In the genomic region with DNA sequence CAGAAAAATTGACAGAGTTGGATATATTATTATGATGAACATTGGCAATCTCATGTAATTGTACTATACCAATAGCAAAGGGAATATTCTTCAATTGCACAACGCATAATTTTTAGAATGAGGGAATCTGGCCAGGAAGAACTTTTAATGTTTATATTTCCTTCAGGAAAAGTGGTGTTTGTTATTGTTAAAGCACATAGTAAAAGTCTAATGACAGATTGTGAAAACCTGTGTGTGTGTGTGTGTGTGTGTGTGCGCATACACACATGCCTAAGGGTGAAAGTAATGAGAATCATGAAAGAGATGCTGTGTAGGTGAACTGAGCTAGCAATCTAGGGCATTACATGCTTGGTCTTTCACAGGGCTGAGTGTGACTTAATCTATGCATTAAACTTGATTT, we compare ENCODE assay signal across 21 cellular contexts.
DNase-seq lines count a peak whose midpoint lies in the region; ATAC-seq and TF ChIP-seq lines count a peak whose summit lies in the region.
"Had no signal": no experiment of that assay in that cellular context is flagged by ENCODE, and none has a peak within 500 bp of the region (broad histone marks: within the 10 kb centered on the region; RNA-seq: fewer than 3 reads in every experiment).

No MANE protein-coding gene starts in this region.

- intact Hi-C loops in IMR-90 (cut with micrococcal nuclease): no loop called here
- intact Hi-C loops in activated T-helper 1 cell treated with anti-CD3 and anti-CD28 coated beads, Interleukin-12 subunit alpha, Interleukin-12 subunit beta, Interleukin-2, Interleukin-4 antibody, amounts not matched to agents 30 ng/mL and 10 ng/mL and 1 ng/mL, durations not matched to agents 14 hours and 24 hours and 36 hours (cut with micrococcal nuclease): no loop called here

- no peak overlapping the region for H2BK12ac ChIP-seq in H9 (ENCODE audit: insufficient read length, low read depth, low read length)

- H2BK20ac ChIP-seq in IMR-90 (ENCODE audit: low read depth, low read length) (no peak overlapping the region), H9 (ENCODE audit: low read depth, low read length, poor library complexity, severe bottlenecking) (no peak overlapping the region)

- no peak overlapping the region for H3K14ac ChIP-seq in IMR-90 (replicated peaks; ENCODE audit: low read depth, low read length)
- H3K14ac ChIP-seq in H9 (ENCODE audit: insufficient read depth, low read length): no peak overlapping the region

- POLR2A ChIA-PET in IMR-90 (lab: Charles Lee; ENCODE audit: unreplicated experiment): no interaction called here

- no peak overlapping the region for H4K8ac ChIP-seq in IMR-90 (ENCODE audit: low read depth in 2 of 2, low read length in 2 of 2)
- H4K8ac ChIP-seq in H9 (replicated peaks; ENCODE audit: insufficient read length, low read depth, low read length): no peak overlapping the region

- no peak overlapping the region for H2BK15ac ChIP-seq in IMR-90 (ENCODE audit: low read depth, low read length)
- H2BK15ac ChIP-seq in H9 (ENCODE audit: low read depth, low read length): no peak overlapping the region

- TF ChIP-seq CTCF in AG09319 (IDR thresholded peaks at IDR 0.05; ENCODE audit: low read depth, low read length): no peak
- TF ChIP-seq CTCF in IMR-90 (conservative IDR thresholded peaks at IDR 0.05; ENCODE audit: low read depth, low read length): no peak
- TF ChIP-seq CTCF in foreskin fibroblast (IDR thresholded peaks at IDR 0.05; ENCODE audit: low read depth, low read length): no peak
- no peak for TF ChIP-seq CTCF in H9 (conservative IDR thresholded peaks at IDR 0.05)

- WGBS in IMR-90 (ENCODE audit: extremely low coverage in 2 of 2, insufficient read length in 1 of 2), 2 experiments: no CpG with 5 or more reads among the region's 2 CpGs
- whole genome bisulfite sequencing in H9 (ENCODE audit: extremely low coverage, insufficient read length, low lambda C conversion rate): no CpG with 5 or more reads among the region's 2 CpGs

- H3K79me2 ChIP-seq in H9 (ENCODE audit: insufficient read depth, low read length): no peaks in the 10 kb centered on the region

- H4K20me1 ChIP-seq in IMR-90 (ENCODE audit: insufficient read depth, low read length) (no peaks in the 10 kb centered on the region), H9 (ENCODE audit: control insufficient read depth, insufficient read depth, insufficient read length) (no peaks in the 10 kb centered on the region)

- no peak overlapping the region for H2AK9ac ChIP-seq in IMR-90 (replicated peaks; ENCODE audit: low read depth, low read length, poor library complexity)

- H3K4me3 Mint-ChIP-seq in H9: no peak overlapping the region
- no peak overlapping the region for H3K4me3 Mint-ChIP-seq in activated T-helper 1 cell treated with anti-CD3 and anti-CD28 coated beads, Interleukin-12 subunit alpha, Interleukin-12 subunit beta, Interleukin-2, Interleukin-4 antibody, amounts not matched to agents 30 ng/mL and 10 ng/mL and 1 ng/mL, durations not matched to agents 14 hours and 24 hours and 36 hours
- H3K4me3 Mint-ChIP-seq: CD4-positive, alpha-beta memory T cell had no signal

- peaks cover 19 to 21% of the 10 kb centered on the region in 2 experiments for H3K9me3 Mint-ChIP-seq in H9
- peaks cover 15% of the 10 kb centered on the region for H3K9me3 Mint-ChIP-seq in activated T-helper 1 cell treated with anti-CD3 and anti-CD28 coated beads, Interleukin-12 subunit alpha, Interleukin-12 subunit beta, Interleukin-2, Interleukin-4 antibody, amounts not matched to agents 30 ng/mL and 10 ng/mL and 1 ng/mL, durations not matched to agents 14 hours and 24 hours and 36 hours

- peak; percentile 0 for DNase-seq in AG09319 (ENCODE audit: extremely low read depth, low read depth)
- peak; percentile 6 for DNase-seq in IMR-90
- peak; percentile 69 for DNase-seq in fibroblast of gingiva (ENCODE audit: low read depth)
- DNase-seq in foreskin fibroblast: peak; percentile 1 to 11
- no peak for DNase-seq in H9
- DNase-seq in activated T-helper 1 cell treated with anti-CD3 and anti-CD28 coated beads, Interleukin-12 subunit alpha, Interleukin-12 subunit beta, Interleukin-2, Interleukin-4 antibody, amounts not matched to agents 30 ng/mL and 10 ng/mL and 1 ng/mL, durations not matched to agents 14 hours and 24 hours and 36 hours (ENCODE audit: low spot score): no peak
- no peak for DNase-seq in amygdala (lab: John Stamatoyannopoulos, UW)
- DNase-seq: AML-193; BE2C; C1 segment of cervical spinal cord; Calu3; CD4-positive, alpha-beta memory T cell; COR-L47; DMS53; DMS79 treated with DMSO at 0.1 percent for 48 hours; GM23248; H7 had no signal

- no peak overlapping the region for H2BK120ac ChIP-seq in IMR-90 (ENCODE audit: low read depth, low read length)
- H2BK120ac ChIP-seq in H9 (ENCODE audit: low read depth, low read length, poor library complexity, severe bottlenecking): no peak overlapping the region

- no peak overlapping the region for H3K27ac ChIP-seq in IMR-90 (ENCODE audit: insufficient read depth, low read length)
- no peak overlapping the region for H3K27ac ChIP-seq in H9 (ENCODE audit: insufficient read length, low read depth, low read length)
- H3K27ac ChIP-seq: 22Rv1, GM23248 had no signal

- no peak for TF ChIP-seq POLR2A in IMR-90 (IDR thresholded peaks at IDR 0.05; ENCODE audit: low read depth, low read length)

- H3K27me3 Mint-ChIP-seq in H9 (ENCODE audit: low read depth): peaks cover 11% of the 10 kb centered on the region
- no peaks in the 10 kb centered on the region for H3K27me3 Mint-ChIP-seq in activated T-helper 1 cell treated with anti-CD3 and anti-CD28 coated beads, Interleukin-12 subunit alpha, Interleukin-12 subunit beta, Interleukin-2, Interleukin-4 antibody, amounts not matched to agents 30 ng/mL and 10 ng/mL and 1 ng/mL, durations not matched to agents 14 hours and 24 hours and 36 hours (ENCODE audit: insufficient read depth)
- H3K27me3 Mint-ChIP-seq: CD4-positive, alpha-beta memory T cell had no signal

- no peak overlapping the region for H3K27ac Mint-ChIP-seq in H9
- no peak overlapping the region for H3K27ac Mint-ChIP-seq in activated T-helper 1 cell treated with anti-CD3 and anti-CD28 coated beads, Interleukin-12 subunit alpha, Interleukin-12 subunit beta, Interleukin-2, Interleukin-4 antibody, amounts not matched to agents 30 ng/mL and 10 ng/mL and 1 ng/mL, durations not matched to agents 14 hours and 24 hours and 36 hours
- H3K27ac Mint-ChIP-seq: CD4-positive, alpha-beta memory T cell had no signal

- no peak for ATAC-seq in IMR-90 (ENCODE audit: low read depth)
- ATAC-seq in HG03159 (IDR thresholded peaks at IDR 0.05; ENCODE audit: unreplicated experiment): no peak
- ATAC-seq: GM12878, HCT116 had no signal

- CTCF ChIA-PET in IMR-90 (lab: Yijun Ruan, JAX): no interaction called here

- H3K4me3 ChIP-seq in IMR-90 (ENCODE audit: insufficient read depth, low read depth, low read length) (no peak overlapping the region), foreskin fibroblast (ENCODE audit: low read depth in 1 of 2, low read length in 2 of 2) (no peak overlapping the region)
- H3K4me3 ChIP-seq: GM12878, GM23248 had no signal

- no peak overlapping the region for H3K18ac ChIP-seq in IMR-90 (ENCODE audit: low read depth, low read length)
- no peak overlapping the region for H3K18ac ChIP-seq in H9 (ENCODE audit: insufficient read length, low read depth, low read length)

- no peaks in the 10 kb centered on the region for H3K23me2 ChIP-seq in H9 (ENCODE audit: insufficient read length, low read depth, low read length, poor library complexity, severe bottlenecking)

- peaks cover 7 to 11% of the 10 kb centered on the region in 2 experiments for H3K4me1 Mint-ChIP-seq in H9
- no peaks in the 10 kb centered on the region for H3K4me1 Mint-ChIP-seq in activated T-helper 1 cell treated with anti-CD3 and anti-CD28 coated beads, Interleukin-12 subunit alpha, Interleukin-12 subunit beta, Interleukin-2, Interleukin-4 antibody, amounts not matched to agents 30 ng/mL and 10 ng/mL and 1 ng/mL, durations not matched to agents 14 hours and 24 hours and 36 hours (ENCODE audit: low read depth)
- H3K4me1 Mint-ChIP-seq: CD4-positive, alpha-beta memory T cell had no signal

- no peak for TF ChIP-seq RAD21 in IMR-90 (IDR thresholded peaks at IDR 0.05; ENCODE audit: low read length)

- H4K5ac ChIP-seq in IMR-90 (ENCODE audit: low read depth, low read length) (no peak overlapping the region), H9 (ENCODE audit: insufficient read length, low read depth, low read length) (no peak overlapping the region)

- no peak overlapping the region for H3T11ph ChIP-seq in H9 (ENCODE audit: low read length)

- no peaks in the 10 kb centered on the region for H3K9me1 ChIP-seq in IMR-90 (ENCODE audit: insufficient read depth, low read length)

- H3K4ac ChIP-seq in IMR-90 (ENCODE audit: low read depth, low read length) (no peak overlapping the region), H9 (ENCODE audit: low read depth, low read length) (no peak overlapping the region)

- in situ Hi-C loops in IMR-90 (cut with MboI; ENCODE audit: low sequenced_read_pairs): no loop called here

- no TSS peak for BruUV-seq in IMR-90 (replicated peaks; lab: Mats Ljungman, UMichigan)

- H3K9ac ChIP-seq in IMR-90 (ENCODE audit: low read depth, low read length) (no peak overlapping the region), H9 (ENCODE audit: extremely low read depth, insufficient read length, low read length) (no peak overlapping the region)
- H3K9ac ChIP-seq: GM23248 had no signal

- no peak overlapping the region for H2BK5ac ChIP-seq in IMR-90 (ENCODE audit: low read depth, low read length, poor library complexity, severe bottlenecking)
- H2BK5ac ChIP-seq in H9 (ENCODE audit: insufficient read length, low read length): no peak overlapping the region

- dilution Hi-C loops in IMR-90 (cut with HindIII; ENCODE audit: low sequenced_read_pairs, unreplicated experiment): no loop called here

- H2AFZ ChIP-seq in IMR-90 (replicated peaks; ENCODE audit: low read length, poor library complexity): no peak overlapping the region
- H2AFZ ChIP-seq in H9 (ENCODE audit: low read length): no peak overlapping the region
- H2AFZ ChIP-seq: GM23248 had no signal

- H2AK5ac ChIP-seq in IMR-90 (ENCODE audit: low read depth, low read length) (no peak overlapping the region), H9 (ENCODE audit: insufficient read length, low read length) (no peak overlapping the region)

- H3K4me2 ChIP-seq in IMR-90 (ENCODE audit: low read depth, low read length) (no peak overlapping the region), H9 (ENCODE audit: insufficient read depth, insufficient read length, low read length) (no peak overlapping the region)

- H3K4me1 ChIP-seq in IMR-90 (ENCODE audit: control insufficient read depth, insufficient read depth, low read length): no peaks in the 10 kb centered on the region
- no peaks in the 10 kb centered on the region for H3K4me1 ChIP-seq in H9 (ENCODE audit: insufficient read depth, low read length)

- H3K27me3 ChIP-seq in IMR-90 (ENCODE audit: control insufficient read depth, insufficient read depth, low read length): no peaks in the 10 kb centered on the region
- no peaks in the 10 kb centered on the region for H3K27me3 ChIP-seq in H9 (ENCODE audit: insufficient read depth, low read length)
- H3K27me3 ChIP-seq: BE2C had no signal

- H3K56ac ChIP-seq in IMR-90 (ENCODE audit: extremely low read depth, insufficient read depth, low read length) (no peak overlapping the region), H9 (ENCODE audit: insufficient read length, low read depth, low read length) (no peak overlapping the region)

- no peak overlapping the region for H3K23ac ChIP-seq in IMR-90 (ENCODE audit: low read depth, low read length)
- no peak overlapping the region for H3K23ac ChIP-seq in H9 (ENCODE audit: insufficient read length, low read depth, low read length)

- H3K9me3 ChIP-seq in IMR-90 (ENCODE audit: control insufficient read depth, insufficient read depth, low read length): peaks cover 2% of the 10 kb centered on the region; the same call in 1 of the 2 replicates
- H3K9me3 ChIP-seq in H9 (ENCODE audit: control insufficient read depth, low read depth, low read length): peaks cover 13% of the 10 kb centered on the region

- H3K36me3 Mint-ChIP-seq in H9 (ENCODE audit: insufficient read depth in 1 of 3, low read depth in 3 of 3): peaks cover 3 to 9% (median 5%) of the 10 kb centered on the region in 3 experiments; a peak in 6 of 7 replicates
- no peaks in the 10 kb centered on the region for H3K36me3 Mint-ChIP-seq in activated T-helper 1 cell treated with anti-CD3 and anti-CD28 coated beads, Interleukin-12 subunit alpha, Interleukin-12 subunit beta, Interleukin-2, Interleukin-4 antibody, amounts not matched to agents 30 ng/mL and 10 ng/mL and 1 ng/mL, durations not matched to agents 14 hours and 24 hours and 36 hours (ENCODE audit: low read depth)
- H3K36me3 Mint-ChIP-seq: CD4-positive, alpha-beta memory T cell had no signal

- H3K36me3 ChIP-seq in IMR-90 (ENCODE audit: control insufficient read depth, insufficient read depth, low read length): no peaks in the 10 kb centered on the region
- H3K36me3 ChIP-seq: BE2C had no signal

- H3K79me1 ChIP-seq in IMR-90 (ENCODE audit: low read depth in 1 of 2, low read length in 2 of 2) (no peaks in the 10 kb centered on the region), H9 (ENCODE audit: insufficient read depth, low read depth, low read length, poor library complexity, severe bottlenecking) (no peaks in the 10 kb centered on the region)

- H4K91ac ChIP-seq in IMR-90 (ENCODE audit: insufficient read depth, low read depth, low read length) (no peak overlapping the region), H9 (ENCODE audit: insufficient read length, low read depth, low read length) (no peak overlapping the region)

Comparison
In these comparisons a context has a peak if more than half of its experiments do, and no peak if none do; other contexts are left out.
1. DNase-seq: peak in AG09319 (single experiment), IMR-90 (single experiment), fibroblast of gingiva (single experiment) and foreskin fibroblast (2 of 2); none in H9 (single experiment), activated T-helper 1 cell treated with anti-CD3 and anti-CD28 coated beads, Interleukin-12 subunit alpha, Interleukin-12 subunit beta, Interleukin-2, Interleukin-4 antibody, amounts not matched to agents 30 ng/mL and 10 ng/mL and 1 ng/mL, durations not matched to agents 14 hours and 24 hours and 36 hours (single experiment) and amygdala (0 of 56).